Comparison of ENCODE assay signal across 1 cellular context in the genomic region with DNA sequence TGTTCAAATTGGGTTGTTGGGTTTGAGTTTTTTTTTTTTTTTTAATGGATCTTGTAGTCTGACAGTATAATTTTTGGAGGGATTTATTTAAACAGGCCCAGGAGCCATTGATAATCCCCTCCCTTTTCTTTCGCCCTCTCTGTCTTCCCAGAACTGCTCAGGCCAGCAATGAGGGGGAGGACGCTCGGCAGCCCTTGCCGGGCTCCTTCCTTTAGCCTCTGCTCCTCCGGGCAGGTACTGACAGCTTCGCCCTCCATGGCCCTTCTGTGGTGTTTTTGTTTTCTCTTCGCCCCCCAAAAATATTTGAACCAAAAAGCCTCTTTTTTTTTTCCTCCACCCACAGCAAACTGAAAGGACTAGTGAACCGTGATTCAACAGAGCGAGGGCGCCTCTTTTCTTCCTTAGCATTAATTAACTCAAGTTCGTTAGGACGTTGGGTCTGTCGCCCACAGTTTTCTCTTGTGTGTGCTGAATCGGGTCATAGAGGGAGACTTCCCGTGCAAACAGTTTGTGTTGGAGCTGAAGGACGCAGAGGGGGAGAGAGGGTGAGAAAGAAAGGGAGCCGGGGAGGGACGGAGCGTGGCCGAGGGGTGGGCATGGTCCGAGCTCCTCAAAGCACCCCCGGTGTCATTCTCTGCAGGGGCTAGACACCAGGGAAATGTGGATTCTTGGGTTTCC.
TF ChIP-seq lines count a peak whose summit lies in the region.

No MANE protein-coding gene starts in this region.

TF ChIP-seq in HepG2, 621 proteins besides CTCF, POLR2A, EP300 and RAD21:
- TF ChIP-seq FOXK1 (CRISPR knock-in tag; IDR thresholded peaks at IDR 0.05; ENCODE audit: borderline replicate concordance, low read depth) = no peak
- no peak for TF ChIP-seq ZFX (CRISPR knock-in tag; IDR thresholded peaks at IDR 0.05; ENCODE audit: low read depth)
- TF ChIP-seq, protein P1, sequence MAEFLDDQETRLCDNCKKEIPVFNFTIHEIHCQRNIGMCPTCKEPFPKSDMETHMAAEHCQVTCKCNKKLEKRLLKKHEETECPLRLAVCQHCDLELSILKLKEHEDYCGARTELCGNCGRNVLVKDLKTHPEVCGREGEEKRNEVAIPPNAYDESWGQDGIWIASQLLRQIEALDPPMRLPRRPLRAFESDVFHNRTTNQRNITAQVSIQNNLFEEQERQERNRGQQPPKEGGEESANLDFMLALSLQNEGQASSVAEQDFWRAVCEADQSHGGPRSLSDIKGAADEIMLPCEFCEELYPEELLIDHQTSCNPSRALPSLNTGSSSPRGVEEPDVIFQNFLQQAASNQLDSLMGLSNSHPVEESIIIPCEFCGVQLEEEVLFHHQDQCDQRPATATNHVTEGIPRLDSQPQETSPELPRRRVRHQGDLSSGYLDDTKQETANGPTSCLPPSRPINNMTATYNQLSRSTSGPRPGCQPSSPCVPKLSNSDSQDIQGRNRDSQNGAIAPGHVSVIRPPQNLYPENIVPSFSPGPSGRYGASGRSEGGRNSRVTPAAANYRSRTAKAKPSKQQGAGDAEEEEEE (CRISPR knock-in tag; IDR thresholded peaks at IDR 0.05; ENCODE audit: borderline replicate concordance) = no peak
- no peak for TF ChIP-seq ZNF652 (CRISPR knock-in tag; IDR thresholded peaks at IDR 0.05; ENCODE audit: borderline replicate concordance, low read depth)
- no peak for TF ChIP-seq ZNF501 (CRISPR knock-in tag; IDR thresholded peaks at IDR 0.05)
- no peak for TF ChIP-seq ZNF101 (CRISPR knock-in tag; IDR thresholded peaks at IDR 0.05; ENCODE audit: borderline replicate concordance, low read depth)
- no peak for TF ChIP-seq ZNF34 (CRISPR knock-in tag; IDR thresholded peaks at IDR 0.05; ENCODE audit: borderline replicate concordance)
- TF ChIP-seq THYN1 (CRISPR knock-in tag; IDR thresholded peaks at IDR 0.05; ENCODE audit: borderline replicate concordance, low read depth) = no peak
- TF ChIP-seq, protein P2, sequence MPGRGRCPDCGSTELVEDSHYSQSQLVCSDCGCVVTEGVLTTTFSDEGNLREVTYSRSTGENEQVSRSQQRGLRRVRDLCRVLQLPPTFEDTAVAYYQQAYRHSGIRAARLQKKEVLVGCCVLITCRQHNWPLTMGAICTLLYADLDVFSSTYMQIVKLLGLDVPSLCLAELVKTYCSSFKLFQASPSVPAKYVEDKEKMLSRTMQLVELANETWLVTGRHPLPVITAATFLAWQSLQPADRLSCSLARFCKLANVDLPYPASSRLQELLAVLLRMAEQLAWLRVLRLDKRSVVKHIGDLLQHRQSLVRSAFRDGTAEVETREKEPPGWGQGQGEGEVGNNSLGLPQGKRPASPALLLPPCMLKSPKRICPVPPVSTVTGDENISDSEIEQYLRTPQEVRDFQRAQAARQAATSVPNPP (CRISPR knock-in tag; IDR thresholded peaks at IDR 0.05) = no peak
- TF ChIP-seq, protein P3, sequence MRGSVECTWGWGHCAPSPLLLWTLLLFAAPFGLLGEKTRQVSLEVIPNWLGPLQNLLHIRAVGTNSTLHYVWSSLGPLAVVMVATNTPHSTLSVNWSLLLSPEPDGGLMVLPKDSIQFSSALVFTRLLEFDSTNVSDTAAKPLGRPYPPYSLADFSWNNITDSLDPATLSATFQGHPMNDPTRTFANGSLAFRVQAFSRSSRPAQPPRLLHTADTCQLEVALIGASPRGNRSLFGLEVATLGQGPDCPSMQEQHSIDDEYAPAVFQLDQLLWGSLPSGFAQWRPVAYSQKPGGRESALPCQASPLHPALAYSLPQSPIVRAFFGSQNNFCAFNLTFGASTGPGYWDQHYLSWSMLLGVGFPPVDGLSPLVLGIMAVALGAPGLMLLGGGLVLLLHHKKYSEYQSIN (CRISPR knock-in tag; IDR thresholded peaks at IDR 0.05; ENCODE audit: borderline replicate concordance) = no peak
- TF ChIP-seq RBAK (CRISPR knock-in tag; IDR thresholded peaks at IDR 0.05) = no peak
- no peak for TF ChIP-seq ZSCAN22 (CRISPR knock-in tag; IDR thresholded peaks at IDR 0.05)
- TF ChIP-seq SETDB1 (CRISPR knock-in tag; IDR thresholded peaks at IDR 0.05; ENCODE audit: borderline replicate concordance) = no peak
- no peak for TF ChIP-seq ZNF567 (CRISPR knock-in tag; IDR thresholded peaks at IDR 0.05; ENCODE audit: borderline replicate concordance)
- no peak for TF ChIP-seq IKZF4 (CRISPR knock-in tag; IDR thresholded peaks at IDR 0.05; ENCODE audit: borderline replicate concordance, low read depth, not compliant biosample characterization)
- TF ChIP-seq, protein P4, sequence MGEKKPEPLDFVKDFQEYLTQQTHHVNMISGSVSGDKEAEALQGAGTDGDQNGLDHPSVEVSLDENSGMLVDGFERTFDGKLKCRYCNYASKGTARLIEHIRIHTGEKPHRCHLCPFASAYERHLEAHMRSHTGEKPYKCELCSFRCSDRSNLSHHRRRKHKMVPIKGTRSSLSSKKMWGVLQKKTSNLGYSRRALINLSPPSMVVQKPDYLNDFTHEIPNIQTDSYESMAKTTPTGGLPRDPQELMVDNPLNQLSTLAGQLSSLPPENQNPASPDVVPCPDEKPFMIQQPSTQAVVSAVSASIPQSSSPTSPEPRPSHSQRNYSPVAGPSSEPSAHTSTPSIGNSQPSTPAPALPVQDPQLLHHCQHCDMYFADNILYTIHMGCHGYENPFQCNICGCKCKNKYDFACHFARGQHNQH (CRISPR knock-in tag; IDR thresholded peaks at IDR 0.05) = no peak
